6 cellular contexts compared by ENCODE assay signal in the genomic region with DNA sequence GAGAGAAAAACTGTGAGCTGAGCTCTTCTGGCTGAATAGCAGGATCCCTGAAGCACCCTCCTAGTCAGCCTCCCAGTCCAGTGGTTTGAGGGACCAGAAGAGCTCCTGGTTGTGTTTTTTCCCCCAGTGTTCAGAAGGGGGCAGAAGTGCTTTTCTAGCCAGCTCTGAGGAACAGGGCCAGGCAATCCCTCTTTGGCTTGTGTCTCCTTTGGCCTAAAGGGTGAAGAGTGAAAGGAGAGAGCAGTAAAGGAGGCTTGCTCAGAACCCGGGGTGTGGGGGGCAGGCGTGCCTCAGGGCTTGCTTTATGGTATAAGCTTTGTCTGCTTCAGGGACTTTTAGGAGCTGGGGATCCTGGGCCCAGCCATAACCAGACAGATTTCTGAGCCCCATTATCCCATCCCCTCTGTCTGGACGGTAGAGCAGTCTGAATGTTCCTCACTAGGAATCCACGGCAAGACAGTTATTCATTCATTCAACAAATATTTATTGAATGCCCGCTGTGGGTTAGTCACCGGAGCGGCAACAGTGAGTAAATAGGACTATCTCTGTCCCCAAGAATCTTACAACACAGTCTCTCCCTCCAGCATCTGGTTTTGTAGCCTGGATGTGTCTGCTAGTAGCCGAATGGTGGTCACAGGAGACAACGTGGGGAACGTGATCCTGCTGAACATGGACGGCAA. TPM values are rescaled to one million over a fixed set of nuclear protein-coding genes. Genes with fewer than 3 reads are reported as not detected.
DNase-seq lines count a peak whose midpoint lies in the region; ATAC-seq and TF ChIP-seq lines count a peak whose summit lies in the region.

No MANE protein-coding gene starts in this region.

- no peaks in the 10 kb centered on the region for H3K9me2 ChIP-seq in Loucy (replicated peaks; ENCODE audit: low read depth, low read length)

- DNase-seq in ACHN (peak; percentile 26), sciatic nerve (ENCODE audit: low spot score) (no peak), mesothelial cell of epicardium (ENCODE audit: low spot score in 2 of 2, unreplicated experiment in 2 of 2) (no peak), NCI-H1930 (lab: John Stamatoyannopoulos, UW) (no peak)
- no peak for DNase-seq in central memory CD8-positive, alpha-beta T cell (ENCODE audit: low spot score in 2 of 2)

- in situ Hi-C loops in ACHN (cut with HindIII; ENCODE audit: low pct_ligation_motif_present, low pct_unique_long_range_greater_than_20kb, low sequenced_read_pairs), result no loop called here

- no peaks in the 10 kb centered on the region for H3K9me3 Mint-ChIP-seq in central memory CD8-positive, alpha-beta T cell
- no peaks in the 10 kb centered on the region for H3K9me3 Mint-ChIP-seq in mesothelial cell of epicardium

- H3K27me3 Mint-ChIP-seq in central memory CD8-positive, alpha-beta T cell, result no peaks in the 10 kb centered on the region
- no peaks in the 10 kb centered on the region for H3K27me3 Mint-ChIP-seq in mesothelial cell of epicardium (ENCODE audit: low read depth)

- ATAC-seq in central memory CD8-positive, alpha-beta T cell (replicated peaks; ENCODE audit: extremely low read depth, poor library complexity, severe bottlenecking), result no peak
- peak; percentile 82 for ATAC-seq in sciatic nerve

- H3K36me3 ChIP-seq in Loucy (ENCODE audit: insufficient read depth, low read length), result peaks cover 23% of the 10 kb centered on the region; the same call in 1 of the 2 replicates

- H3F3A ChIP-seq in Loucy (ENCODE audit: low read depth), result 0 out of 2 replicates have a peak, but pooled peaks cover 2% of the 10 kb centered on the region

- no peak overlapping the region for H3K4me3 ChIP-seq in Loucy (ENCODE audit: low read length, poor library complexity, severe bottlenecking)

- no peaks in the 10 kb centered on the region for H3K27me3 ChIP-seq in Loucy (ENCODE audit: insufficient read depth, low read length, poor library complexity, severe bottlenecking)

- H3K9me3 ChIP-seq in Loucy (ENCODE audit: insufficient read depth, low read depth, low read length), result no peaks in the 10 kb centered on the region

- peak overlapping the region; percentile 52 for H3K4me3 Mint-ChIP-seq in central memory CD8-positive, alpha-beta T cell
- no peak overlapping the region for H3K4me3 Mint-ChIP-seq in mesothelial cell of epicardium

- peak; percentile 58 for TF ChIP-seq CTCF in Loucy (conservative IDR thresholded peaks at IDR 0.05; ENCODE audit: low read length)
- TF ChIP-seq CTCF in mesothelial cell of epicardium (IDR thresholded peaks at IDR 0.05; ENCODE audit: unreplicated experiment), result no peak

- H3K27ac Mint-ChIP-seq in central memory CD8-positive, alpha-beta T cell (ENCODE audit: low read depth), result peak overlapping the region; percentile 87
- no peak overlapping the region for H3K27ac Mint-ChIP-seq in mesothelial cell of epicardium

- H3K4me1 ChIP-seq in Loucy (ENCODE audit: insufficient read depth, low read length, poor library complexity, severe bottlenecking), result no peaks in the 10 kb centered on the region

- no peaks in the 10 kb centered on the region for H3K79me2 ChIP-seq in Loucy (ENCODE audit: insufficient read depth, low read length)

- peaks cover 13% of the 10 kb centered on the region for H3K4me1 Mint-ChIP-seq in central memory CD8-positive, alpha-beta T cell
- H3K4me1 Mint-ChIP-seq in mesothelial cell of epicardium, result peaks cover 4% of the 10 kb centered on the region

- H4K20me1 ChIP-seq in Loucy (ENCODE audit: insufficient read depth, low read length, poor library complexity, severe bottlenecking), result no peaks in the 10 kb centered on the region

- H3K9ac ChIP-seq in Loucy (ENCODE audit: low read depth, low read length, poor library complexity, severe bottlenecking), result no peak overlapping the region

- H2AFZ ChIP-seq in Loucy (ENCODE audit: low read length), result no peak overlapping the region

- peaks cover 19% of the 10 kb centered on the region for H3K36me3 Mint-ChIP-seq in central memory CD8-positive, alpha-beta T cell (ENCODE audit: insufficient read depth)
- H3K36me3 Mint-ChIP-seq in mesothelial cell of epicardium, result peaks cover 24% of the 10 kb centered on the region

- intact Hi-C loops in sciatic nerve (cut with DNase I), result no loop called here

- no peak overlapping the region for H3K4me2 ChIP-seq in Loucy (ENCODE audit: low read depth, low read length, poor library complexity, severe bottlenecking)

RNA-seq across cellular contexts. Expression of gene ACP2, which starts 14.5 kb away (rescaled TPM):
- total RNA-seq in sciatic nerve, result 35.7 TPM
- total RNA-seq in mesothelial cell of epicardium, result 38.1 to 41.3 TPM (median 39.6 TPM) in 3 replicates

RNA-seq across cellular contexts. Expression of gene DDB2, which starts 19.4 kb away (rescaled TPM):
- total RNA-seq in sciatic nerve (44.3 TPM), mesothelial cell of epicardium (42.4 to 49.1 TPM (median 46.7 TPM) in 3 replicates)

RNA-seq across cellular contexts. Expression of gene NR1H3, which starts 23.7 kb away (rescaled TPM):
- total RNA-seq in sciatic nerve (132 TPM), mesothelial cell of epicardium (25.5 to 28.2 TPM (median 26.5 TPM) in 3 replicates)

RNA-seq across cellular contexts. Expression of gene MADD, which starts 35.8 kb away (rescaled TPM):
- total RNA-seq in sciatic nerve, result 52.3 TPM
- total RNA-seq in mesothelial cell of epicardium, result 65.6 to 71.2 TPM (median 65.7 TPM) in 3 replicates

RNA-seq across cellular contexts. Expression of gene PACSIN3, which starts 47.9 kb away (rescaled TPM):
- total RNA-seq in sciatic nerve (66.0 TPM), mesothelial cell of epicardium (61.1 to 68.2 TPM (median 64.1 TPM) in 3 replicates)
